ENCODE assay signal across 11 cellular contexts in genomic region chr4:154406022-154406835, GRCh38.
DNase-seq lines count a peak whose midpoint lies in the region; ATAC-seq and TF ChIP-seq lines count a peak whose summit lies in the region.
"Had no signal": no experiment of that assay in that cellular context is flagged by ENCODE, and none has a peak within 500 bp of the region (broad histone marks: within the 10 kb centered on the region; RNA-seq: fewer than 3 reads in every experiment).

No MANE protein-coding gene starts in this region.

- CTCF ChIA-PET in activated B cell treated with CpG ODN at 0.5 μM for 24 hours (lab: Charles Lee), result interaction anchor here (1.3 kb wide), 1 partner anchor 9 kb away, joined by 3 read pairs; no protein-coding TSS in a partner anchor

- H3K36me3 Mint-ChIP-seq in activated B cell treated with CpG ODN at 0.5 μM for 24 hours (ENCODE audit: low read depth), result no peaks in the 10 kb centered on the region

- DNase-seq in activated B cell treated with CpG ODN at 0.5 μM for 24 hours (no peak), HuH-7 (ENCODE audit: low spot score) (no peak), NCI-H226 (no peak)
- DNase-seq in activated naive CD4-positive, alpha-beta T cell treated with Interleukin-2 at 50 U/mL for 16 hours, result no peak
- DNase-seq: activated CD8-positive, alpha-beta memory T cell treated with anti-CD3 and anti-CD28 coated beads, Interleukin-2, amount 50 U/mL, for 4 hours; brain microvascular endothelial cell; retina had no signal

- POLR2A ChIA-PET in activated B cell treated with CpG ODN at 0.5 μM for 24 hours (lab: Charles Lee), result interaction anchor here (2.0 kb wide), 1 partner anchor 10 kb away, joined by 11 read pairs; no protein-coding TSS in a partner anchor

- peaks cover 23% of the 10 kb centered on the region for H3K4me1 Mint-ChIP-seq in activated B cell treated with CpG ODN at 0.5 μM for 24 hours

- peaks cover 3% of the 10 kb centered on the region for H3K27me3 Mint-ChIP-seq in activated B cell treated with CpG ODN at 0.5 μM for 24 hours

- no peak overlapping the region for H3K4me3 Mint-ChIP-seq in activated B cell treated with CpG ODN at 0.5 μM for 24 hours

- TF ChIP-seq CTCF in activated B cell treated with CpG ODN at 0.5 μM for 24 hours (IDR thresholded peaks at IDR 0.05), result no peak

- H3K27ac Mint-ChIP-seq in activated B cell treated with CpG ODN at 0.5 μM for 24 hours, result peak overlapping the region; percentile 18

- peaks cover 6% of the 10 kb centered on the region for H3K9me3 Mint-ChIP-seq in activated B cell treated with CpG ODN at 0.5 μM for 24 hours

- intact Hi-C loops in activated B cell treated with CpG ODN at 0.5 μM for 24 hours (cut with micrococcal nuclease), result no loop called here

- ATAC-seq in GM18502 (IDR thresholded peaks at IDR 0.05; ENCODE audit: poor library complexity, unreplicated experiment), result peak; percentile 97
- ATAC-seq in GM21381 (IDR thresholded peaks at IDR 0.05; ENCODE audit: unreplicated experiment), result peak; percentile 87
- ATAC-seq in HG03139 (IDR thresholded peaks at IDR 0.05; ENCODE audit: unreplicated experiment), result peak; percentile 84
- peak; percentile 90 for ATAC-seq in activated B cell treated with CpG ODN at 0.5 μM for 24 hours (ENCODE audit: low read depth)
- no peak for ATAC-seq in HG03135 (IDR thresholded peaks at IDR 0.05; ENCODE audit: unreplicated experiment)
